Comparison of ENCODE assay signal across 28 cellular contexts in the genomic region with DNA sequence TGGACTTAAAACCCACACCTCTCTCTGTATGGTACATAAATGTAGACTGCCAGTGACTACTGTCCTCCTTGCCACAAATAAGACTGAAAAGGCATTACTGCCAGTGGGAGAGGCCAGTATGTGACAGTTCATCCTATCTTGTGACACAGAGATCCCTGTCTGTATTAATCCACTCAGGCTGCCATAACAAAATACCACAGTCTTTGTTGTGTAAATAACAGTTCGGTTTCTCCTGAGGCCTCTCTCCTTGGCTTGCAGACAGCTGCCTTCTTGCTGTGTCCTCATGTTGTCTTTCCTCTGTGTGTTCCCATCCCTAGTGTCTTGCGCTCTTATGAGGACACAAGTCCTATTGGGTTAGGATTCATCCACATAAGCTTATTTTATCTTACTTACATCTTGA. TPM values are rescaled to one million over a fixed set of nuclear protein-coding genes. Genes with fewer than 3 reads are reported as not detected.
"Had no signal": no experiment of that assay in that cellular context is flagged by ENCODE, and none has a peak within 500 bp of the region (broad histone marks: within the 10 kb centered on the region; RNA-seq: fewer than 3 reads in every experiment).

No MANE protein-coding gene starts in this region.

- ATAC-seq: left cardiac atrium; left lung; naive thymus-derived CD8-positive, alpha-beta T cell; pancreas; sciatic nerve had no signal

- H3K36me3 Mint-ChIP-seq: naive thymus-derived CD8-positive, alpha-beta T cell had no signal

- H3K27ac Mint-ChIP-seq: dendritic cell treated with granulocyte-macrophage colony-stimulating factor and Interleukin-4, amounts not matched to agents 40 ng/mL and 50 ng/mL, for 4 days; endodermal cell; naive thymus-derived CD8-positive, alpha-beta T cell had no signal

- H3K4me1 ChIP-seq: colonic mucosa, esophagus squamous epithelium, pancreas, stomach, thyroid gland had no signal

- H3K4me2 ChIP-seq: smooth muscle cell had no signal

- DNase-seq: colonic mucosa; effector CD8-positive, alpha-beta T cell; endodermal cell; esophagus squamous epithelium; foreskin melanocyte; kidney; left cardiac atrium; left lung; mesendoderm; naive thymus-derived CD8-positive, alpha-beta T cell; pancreas; stimulated activated CD4-positive, alpha-beta T cell treated with anti-CD3 and anti-CD28 coated beads, Interleukin-12 subunit alpha, Interleukin-12 subunit beta, amount 100 ng/mL, for 4 hours; stimulated activated CD4-positive, alpha-beta T cell treated with anti-CD3 and anti-CD28 coated beads, Interleukin-1b, Interleukin-23, amount 100 ng/mL, for 48 hours; stimulated activated CD4-positive, alpha-beta T cell treated with anti-CD3 and anti-CD28 coated beads, Interleukin-4, amount 100 ng/mL, for 1 hour; stimulated activated CD8-positive, alpha-beta memory T cell treated with anti-CD3 and anti-CD28 coated beads, Interleukin-4, amount 100 ng/mL, for 48 hours; stimulated activated naive CD4-positive, alpha-beta T cell treated with Interleukin-2 at 50 U/mL for 16 hours; stomach; thyroid gland; trophoblast cell had no signal

- FAIRE-seq: endothelial cell of umbilical vein, kidney, pancreas had no signal

- H3K27me3 ChIP-seq: colonic mucosa, left lung, pancreas, stomach, thyroid gland, vagina had no signal

- H3K4me3 Mint-ChIP-seq: dendritic cell treated with granulocyte-macrophage colony-stimulating factor and Interleukin-4, amounts not matched to agents 40 ng/mL and 50 ng/mL, for 4 days; endodermal cell; naive thymus-derived CD8-positive, alpha-beta T cell; neural crest cell had no signal

- H3K9me3 Mint-ChIP-seq: dendritic cell treated with granulocyte-macrophage colony-stimulating factor and Interleukin-4, amounts not matched to agents 40 ng/mL and 50 ng/mL, for 4 days; endodermal cell; naive thymus-derived CD8-positive, alpha-beta T cell had no signal

- H3K9me3 ChIP-seq: colonic mucosa, esophagus squamous epithelium, left lung, neutrophil, pancreas, stomach, thyroid gland, vagina had no signal

- H3K27ac ChIP-seq: colonic mucosa, esophagus squamous epithelium, left lung, neutrophil, pancreas, stomach, thyroid gland, vagina had no signal

- H3K4me1 Mint-ChIP-seq: neural crest cell had no signal

- H3K4me3 ChIP-seq: colonic mucosa, esophagus squamous epithelium, left lung, pancreas, smooth muscle cell, stomach, thyroid gland, vagina had no signal

- H3K36me3 ChIP-seq: colonic mucosa, esophagus squamous epithelium, left lung, neutrophil, pancreas, stomach, thyroid gland, vagina had no signal

RNA-seq across cellular contexts. Expression of a gene that starts 46.4 kb away (rescaled TPM):
- total RNA-seq: chondrocyte; myocyte; naive thymus-derived CD8-positive, alpha-beta T cell; neural crest cell had no signal
- polyA plus RNA-seq: naive thymus-derived CD8-positive, alpha-beta T cell had no signal
